9 cellular contexts compared by ENCODE assay signal in the genomic region with DNA sequence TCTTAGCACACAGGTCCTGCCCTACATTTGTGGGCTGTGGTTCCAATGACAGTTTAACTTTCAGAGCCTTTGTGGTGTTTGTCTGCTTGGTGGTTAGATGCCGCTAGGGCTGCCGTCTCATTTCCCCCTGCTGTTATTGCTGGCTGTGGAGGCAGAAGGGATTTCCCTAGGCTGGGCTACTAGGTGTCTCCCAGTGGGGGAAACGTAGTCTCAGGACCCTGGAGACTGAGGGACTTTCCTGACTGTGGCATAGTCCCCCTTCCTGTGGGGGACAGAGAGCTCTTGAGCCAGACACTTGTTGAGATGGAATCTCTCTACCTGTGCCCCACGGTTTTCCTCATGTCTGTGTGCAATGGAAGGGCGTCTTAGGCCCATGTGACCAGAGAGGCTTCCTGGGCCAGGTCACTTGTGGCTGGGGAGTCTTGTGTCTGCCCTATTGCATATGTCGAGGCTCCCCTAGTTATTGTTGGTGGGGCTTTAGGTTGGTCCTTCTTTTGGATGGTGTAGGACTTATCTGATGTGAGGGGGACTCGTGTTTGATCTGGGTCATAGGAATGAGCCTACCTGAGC.
DNase-seq lines count a peak whose midpoint lies in the region; ATAC-seq and TF ChIP-seq lines count a peak whose summit lies in the region.
"Had no signal": no experiment of that assay in that cellular context is flagged by ENCODE, and none has a peak within 500 bp of the region (broad histone marks: within the 10 kb centered on the region; RNA-seq: fewer than 3 reads in every experiment).

No MANE protein-coding gene starts in this region.

- peaks cover 16% of the 10 kb centered on the region for H3K27me3 Mint-ChIP-seq in stimulated activated naive CD8-positive, alpha-beta T cell treated with anti-CD3 and anti-CD28 coated beads, Interleukin-15, Interleukin-2, amounts not matched to agents 100 ng/mL and 50 ng/mL, for 24 hours

- no peaks in the 10 kb centered on the region for H3K9me3 Mint-ChIP-seq in stimulated activated naive CD8-positive, alpha-beta T cell treated with anti-CD3 and anti-CD28 coated beads, Interleukin-15, Interleukin-2, amounts not matched to agents 100 ng/mL and 50 ng/mL, for 24 hours

- H3K36me3 Mint-ChIP-seq in stimulated activated naive CD8-positive, alpha-beta T cell treated with anti-CD3 and anti-CD28 coated beads, Interleukin-15, Interleukin-2, amounts not matched to agents 100 ng/mL and 50 ng/mL, for 24 hours (ENCODE audit: low read depth): no peaks in the 10 kb centered on the region

- TF ChIP-seq CTCF in right atrium auricular region (IDR thresholded peaks at IDR 0.05): no peak

- ATAC-seq in GM19328 (IDR thresholded peaks at IDR 0.05; ENCODE audit: unreplicated experiment) (peak; percentile 98), HG03103 (IDR thresholded peaks at IDR 0.05; ENCODE audit: low read depth, unreplicated experiment) (peak; percentile 95)

- peaks cover 38% of the 10 kb centered on the region for H3K4me1 Mint-ChIP-seq in stimulated activated naive CD8-positive, alpha-beta T cell treated with anti-CD3 and anti-CD28 coated beads, Interleukin-15, Interleukin-2, amounts not matched to agents 100 ng/mL and 50 ng/mL, for 24 hours (ENCODE audit: low read depth)

- H3K4me3 Mint-ChIP-seq in stimulated activated naive CD8-positive, alpha-beta T cell treated with anti-CD3 and anti-CD28 coated beads, Interleukin-15, Interleukin-2, amounts not matched to agents 100 ng/mL and 50 ng/mL, for 24 hours: peak overlapping the region; percentile 59

- no peaks in the 10 kb centered on the region for H3K9me3 ChIP-seq in right atrium auricular region
- H3K9me3 ChIP-seq: pancreas had no signal

- H3K27ac ChIP-seq in right atrium auricular region: peak overlapping the region; percentile 18 to 19
- H3K27ac ChIP-seq: pancreas had no signal

- peaks cover 0 to 33% of the 10 kb centered on the region in 2 donors for H3K4me1 ChIP-seq in right atrium auricular region
- H3K4me1 ChIP-seq: pancreas had no signal

- H3K27me3 ChIP-seq in right atrium auricular region: no peaks in the 10 kb centered on the region
- H3K27me3 ChIP-seq: pancreas had no signal

- peak; percentile 27 for DNase-seq in activated CD4-positive, alpha-beta T cell treated with anti-CD3 and anti-CD28 coated beads for 24 hours (ENCODE audit: low read depth in 2 of 2)
- no peak for DNase-seq in right atrium auricular region (ENCODE audit: low spot score)
- DNase-seq in COLO668 (lab: John Stamatoyannopoulos, UW; ENCODE audit: unreplicated experiment): no peak
- no peak for DNase-seq in NCI-H2029 treated with DMSO at 0.1 percent for 48 hours (lab: John Stamatoyannopoulos, UW)
- DNase-seq in NCI-H524 treated with DMSO at 0.1 percent for 48 hours (lab: John Stamatoyannopoulos, UW): no peak
- DNase-seq: pancreas had no signal

- H3K27ac Mint-ChIP-seq in stimulated activated naive CD8-positive, alpha-beta T cell treated with anti-CD3 and anti-CD28 coated beads, Interleukin-15, Interleukin-2, amounts not matched to agents 100 ng/mL and 50 ng/mL, for 24 hours: peak overlapping the region; percentile 72

- H3K36me3 ChIP-seq in right atrium auricular region: no peaks in the 10 kb centered on the region
- H3K36me3 ChIP-seq: pancreas had no signal

- no peak overlapping the region for H3K4me3 ChIP-seq in right atrium auricular region
- H3K4me3 ChIP-seq: pancreas had no signal

Comparison
In these comparisons a context has a peak if more than half of its experiments do, and no peak if none do; other contexts are left out.
1. DNase-seq: peak in activated CD4-positive, alpha-beta T cell treated with anti-CD3 and anti-CD28 coated beads for 24 hours (2 of 2); none in right atrium auricular region (single experiment), COLO668 (single experiment), NCI-H2029 treated with DMSO at 0.1 percent for 48 hours (single experiment) and NCI-H524 treated with DMSO at 0.1 percent for 48 hours (single experiment).